In genomic region chr6:11043552-11043960, GRCh38 we compare ENCODE assay signal across 8 cellular contexts. TPM values are rescaled to one million over a fixed set of nuclear protein-coding genes. Genes with fewer than 3 reads are reported as not detected.
A peak's percentile ranks its signal among the peaks of the same experiment; 100 is the strongest.
DNase-seq lines count a peak whose midpoint lies in the region; ATAC-seq and TF ChIP-seq lines count a peak whose summit lies in the region.

No MANE protein-coding gene starts in this region.

- peaks cover 59% of the 10 kb centered on the region for H3K27me3 Mint-ChIP-seq in CD8-positive, alpha-beta T cell (ENCODE audit: low read depth)
- peaks cover 5% of the 10 kb centered on the region for H3K27me3 Mint-ChIP-seq in brain

- peaks cover 14% of the 10 kb centered on the region for H3K4me1 Mint-ChIP-seq in CD8-positive, alpha-beta T cell (ENCODE audit: low read depth)
- H3K4me1 Mint-ChIP-seq in brain = peaks cover 48% of the 10 kb centered on the region

- ATAC-seq in CD8-positive, alpha-beta T cell = no peak
- ATAC-seq in HG02642 (IDR thresholded peaks at IDR 0.05; ENCODE audit: poor library complexity, unreplicated experiment) (peak; percentile 35), right lobe of liver (peak; percentile 30 to 62 (median 46)), upper lobe of right lung (peak; percentile 49), HG03039 (IDR thresholded peaks at IDR 0.05; ENCODE audit: unreplicated experiment) (no peak)

- H3K27me3 ChIP-seq in CD8-positive, alpha-beta T cell (ENCODE audit: insufficient read depth, low read length) = peaks cover 19% of the 10 kb centered on the region
- H3K27me3 ChIP-seq in right lobe of liver = no peaks in the 10 kb centered on the region
- peaks cover 64% of the 10 kb centered on the region for H3K27me3 ChIP-seq in upper lobe of right lung

- no peak for TF ChIP-seq POLR2A in right lobe of liver (IDR thresholded peaks at IDR 0.05)

- no peaks in the 10 kb centered on the region for H3K36me3 ChIP-seq in CD8-positive, alpha-beta T cell (ENCODE audit: insufficient read depth, low read length)
- H3K36me3 ChIP-seq in right lobe of liver (no peaks in the 10 kb centered on the region), upper lobe of right lung (no peaks in the 10 kb centered on the region)

- no peak overlapping the region for H3K4me3 ChIP-seq in CD8-positive, alpha-beta T cell (ENCODE audit: low read depth, low read length)
- H3K4me3 ChIP-seq in right lobe of liver (peak overlapping the region; percentile 59 to 74 (median 59)), upper lobe of right lung (peak overlapping the region; percentile 39)

- no peak for DNase-seq in CD8-positive, alpha-beta T cell
- DNase-seq in right lobe of liver = peak in 2 of 3 donors; percentile 36 to 61
- DNase-seq in upper lobe of right lung = no peak
- no peak for DNase-seq in dedifferentiated amniotic fluid mesenchymal stem cell (ENCODE audit: extremely low spot score)
- no peak for DNase-seq in NCI-H1930 (lab: John Stamatoyannopoulos, UW)

- H3K9me3 ChIP-seq in CD8-positive, alpha-beta T cell (ENCODE audit: low read length) = no peaks in the 10 kb centered on the region
- H3K9me3 ChIP-seq in right lobe of liver (no peaks in the 10 kb centered on the region), upper lobe of right lung (no peaks in the 10 kb centered on the region)

- WGBS in right lobe of liver (ENCODE audit: insufficient coverage, low coverage, low lambda C conversion rate, missing lambda C conversion rate) = 33% methylated on average over 1 of the region's 42 CpGs

- TF ChIP-seq CTCF in CD8-positive, alpha-beta T cell (IDR thresholded peaks at IDR 0.05) = no peak
- no peak for TF ChIP-seq CTCF in brain (conservative IDR thresholded peaks at IDR 0.05)
- no peak for TF ChIP-seq CTCF in right lobe of liver (IDR thresholded peaks at IDR 0.05)
- TF ChIP-seq CTCF in upper lobe of right lung (IDR thresholded peaks at IDR 0.05) = no peak

- H3K27ac Mint-ChIP-seq in CD8-positive, alpha-beta T cell = no peak overlapping the region
- peak overlapping the region; percentile 71 to 95 (median 85) for H3K27ac Mint-ChIP-seq in brain

- peak overlapping the region; percentile 68 for H3K4me3 Mint-ChIP-seq in CD8-positive, alpha-beta T cell
- H3K4me3 Mint-ChIP-seq in brain = peak overlapping the region; percentile 84 to 97 (median 92)

- no peak overlapping the region for H3K27ac ChIP-seq in CD8-positive, alpha-beta T cell (ENCODE audit: low read depth, low read length)
- H3K27ac ChIP-seq in right lobe of liver = peak overlapping the region in 2 of 3 donors; percentile 19 to 51
- H3K27ac ChIP-seq in upper lobe of right lung = no peak overlapping the region

- CTCF ChIA-PET in CD8-positive, alpha-beta T cell (lab: Charles Lee) = no interaction called here

- H3K4me1 ChIP-seq in CD8-positive, alpha-beta T cell (ENCODE audit: insufficient read depth, low read length) = peaks cover 7% of the 10 kb centered on the region
- H3K4me1 ChIP-seq in right lobe of liver (peaks cover 0 to 8% (median 0%) of the 10 kb centered on the region in 4 donors), upper lobe of right lung (no peaks in the 10 kb centered on the region)

- no peaks in the 10 kb centered on the region for H3K36me3 Mint-ChIP-seq in CD8-positive, alpha-beta T cell
- H3K36me3 Mint-ChIP-seq in brain = no peaks in the 10 kb centered on the region

- no peaks in the 10 kb centered on the region for H3K9me3 Mint-ChIP-seq in CD8-positive, alpha-beta T cell
- H3K9me3 Mint-ChIP-seq in brain = peaks cover 0 to 15% (median 5%) of the 10 kb centered on the region in 5 experiments

- POLR2A ChIA-PET in CD8-positive, alpha-beta T cell (lab: Charles Lee) = no interaction called here

- intact Hi-C loops in CD8-positive, alpha-beta T cell (cut with DNase I, micrococcal nuclease) = no loop called here
- intact Hi-C loops in right lobe of liver (cut with DNase I) = no loop called here
- intact Hi-C loops in upper lobe of right lung (cut with DNase I) = no loop called here

RNA-seq across cellular contexts. Expression of gene ELOVL2, which starts 0.5 kb away (rescaled TPM):
- total RNA-seq in CD8-positive, alpha-beta T cell = not detected
- 25.3 TPM for polyA plus RNA-seq in brain (ENCODE audit: insufficient read depth, low read depth, low replicate concordance)
- total RNA-seq in right lobe of liver (10 to 100 TPM in 5 of 6 experiments, 1 to 10 TPM in 1; 7.1 to 24.4 (median 14.4) TPM), upper lobe of right lung (0.23 TPM)

RNA-seq across cellular contexts. Expression of gene SMIM13, which starts 50.1 kb away (rescaled TPM):
- total RNA-seq in CD8-positive, alpha-beta T cell = 1 to 10 TPM; 4.7 to 5.4 TPM
- 6.4 TPM for polyA plus RNA-seq in brain (ENCODE audit: insufficient read depth, low read depth, low replicate concordance)
- 1 to 10 TPM; 6.4 to 9.5 (median 7.6) TPM for total RNA-seq in right lobe of liver
- total RNA-seq in upper lobe of right lung = 8.4 TPM

Comparison
In these comparisons a context has a peak if more than half of its experiments do, and no peak if none do; other contexts are left out.
1. ATAC-seq: peak in HG02642 (single experiment), right lobe of liver (4 of 4) and upper lobe of right lung (single experiment); none in CD8-positive, alpha-beta T cell (single experiment) and HG03039 (single experiment).
2. DNase-seq: peak in right lobe of liver (2 of 3); none in CD8-positive, alpha-beta T cell (0 of 7), upper lobe of right lung (single experiment), dedifferentiated amniotic fluid mesenchymal stem cell (single experiment) and NCI-H1930 (0 of 2).
3. H3K27ac ChIP-seq: peak in right lobe of liver (2 of 3); none in CD8-positive, alpha-beta T cell (single experiment) and upper lobe of right lung (single experiment).